9 cellular contexts compared by ENCODE assay signal in the genomic region with DNA sequence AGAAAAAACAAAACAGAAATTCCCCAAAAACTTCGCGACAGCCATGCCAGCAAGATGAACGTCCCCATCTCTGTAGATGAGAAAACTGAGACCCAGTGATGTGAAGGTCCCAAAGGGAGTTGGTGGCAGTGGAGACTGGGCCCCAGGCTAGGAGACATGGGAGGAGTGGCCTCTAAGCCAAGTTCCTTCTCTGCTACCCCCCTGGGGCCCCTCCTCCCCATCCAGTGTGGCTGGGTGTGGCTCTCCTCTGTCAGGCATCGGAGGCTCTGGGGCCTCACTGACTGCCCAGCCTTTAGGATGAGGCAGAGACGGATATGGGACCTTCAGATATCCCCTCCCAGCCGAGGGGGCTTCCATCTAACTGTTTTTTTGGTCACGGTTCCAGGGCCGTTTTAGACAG. TPM values are rescaled to one million over a fixed set of nuclear protein-coding genes. Genes with fewer than 3 reads are reported as not detected.
DNase-seq lines count a peak whose midpoint lies in the region; ATAC-seq and TF ChIP-seq lines count a peak whose summit lies in the region.
"Had no signal": no experiment of that assay in that cellular context is flagged by ENCODE, and none has a peak within 500 bp of the region (broad histone marks: within the 10 kb centered on the region; RNA-seq: fewer than 3 reads in every experiment).

No MANE protein-coding gene starts in this region.

- no peak for DNase-seq in activated naive CD4-positive, alpha-beta T cell treated with anti-CD3 and anti-CD28 coated beads, Interleukin-2, amount 50 U/mL, for 72 hours (ENCODE audit: low spot score in 2 of 2)
- no peak for DNase-seq in activated naive CD4-positive, alpha-beta T cell treated with anti-CD3 and anti-CD28 coated beads, Interleukin-2, amount 50 U/mL, for 16 hours
- DNase-seq in SKM-1 (lab: John Stamatoyannopoulos, UW; ENCODE audit: unreplicated experiment) (peak; percentile 85), right atrium auricular region (ENCODE audit: low spot score) (no peak), type B pancreatic cell (ENCODE audit: extremely low spot score, unreplicated experiment) (no peak), NCI-H524 (lab: John Stamatoyannopoulos, UW) (no peak), putamen (ENCODE audit: low spot score) (no peak)
- DNase-seq: stimulated activated CD4-positive, alpha-beta T cell treated with anti-CD3 and anti-CD28 coated beads, Interleukin-1b, Interleukin-23, amount 100 ng/mL, for 48 hours had no signal

- no peaks in the 10 kb centered on the region for H3K9me3 Mint-ChIP-seq in activated naive CD4-positive, alpha-beta T cell treated with anti-CD3 and anti-CD28 coated beads, Interleukin-2, amount 50 U/mL, for 72 hours
- no peaks in the 10 kb centered on the region for H3K9me3 Mint-ChIP-seq in type B pancreatic cell

- no peak for ATAC-seq in activated naive CD4-positive, alpha-beta T cell treated with anti-CD3 and anti-CD28 coated beads, Interleukin-2, amount 50 U/mL, for 72 hours
- no peak for ATAC-seq in GM18858 (IDR thresholded peaks at IDR 0.05; ENCODE audit: unreplicated experiment)

- peak overlapping the region; percentile 54 to 72 for H3K27ac Mint-ChIP-seq in activated naive CD4-positive, alpha-beta T cell treated with anti-CD3 and anti-CD28 coated beads, Interleukin-2, amount 50 U/mL, for 72 hours
- peak overlapping the region; percentile 66 for H3K27ac Mint-ChIP-seq in type B pancreatic cell

- H3K36me3 ChIP-seq in right atrium auricular region, result no peaks in the 10 kb centered on the region

- H3K4me1 Mint-ChIP-seq in type B pancreatic cell (ENCODE audit: unreplicated experiment), result peaks cover 37% of the 10 kb centered on the region

- H3K27me3 ChIP-seq in right atrium auricular region, result no peaks in the 10 kb centered on the region

- no peak for TF ChIP-seq CTCF in right atrium auricular region (IDR thresholded peaks at IDR 0.05)
- no peak for TF ChIP-seq CTCF in type B pancreatic cell (conservative IDR thresholded peaks at IDR 0.05)

- no peaks in the 10 kb centered on the region for H3K27me3 Mint-ChIP-seq in type B pancreatic cell

- no peaks in the 10 kb centered on the region for H3K9me3 ChIP-seq in right atrium auricular region

- peak overlapping the region; percentile 36 to 40 for H3K27ac ChIP-seq in right atrium auricular region

- no peak overlapping the region for H3K4me3 Mint-ChIP-seq in type B pancreatic cell

- H3K36me3 Mint-ChIP-seq in activated naive CD4-positive, alpha-beta T cell treated with anti-CD3 and anti-CD28 coated beads, Interleukin-2, amount 50 U/mL, for 72 hours, result no peaks in the 10 kb centered on the region
- H3K36me3 Mint-ChIP-seq in type B pancreatic cell, result no peaks in the 10 kb centered on the region

- no peak overlapping the region for H3K4me3 ChIP-seq in right atrium auricular region

- H3K4me1 ChIP-seq in right atrium auricular region, result peaks cover 4 to 71% of the 10 kb centered on the region in 2 donors

RNA-seq across cellular contexts. Expression of gene RELT, which starts 9.8 kb away (rescaled TPM):
- 10 to 100 TPM; 23.2 to 28.2 TPM for total RNA-seq in activated naive CD4-positive, alpha-beta T cell treated with anti-CD3 and anti-CD28 coated beads, Interleukin-2, amount 50 U/mL, for 72 hours
- 1 to 10 TPM; 2.0 to 7.0 TPM for total RNA-seq in right atrium auricular region
- total RNA-seq in type B pancreatic cell (ENCODE audit: low replicate concordance), result 2.9 and 8.5 TPM in 2 replicates
